1 cellular context compared by ENCODE assay signal in the genomic region with DNA sequence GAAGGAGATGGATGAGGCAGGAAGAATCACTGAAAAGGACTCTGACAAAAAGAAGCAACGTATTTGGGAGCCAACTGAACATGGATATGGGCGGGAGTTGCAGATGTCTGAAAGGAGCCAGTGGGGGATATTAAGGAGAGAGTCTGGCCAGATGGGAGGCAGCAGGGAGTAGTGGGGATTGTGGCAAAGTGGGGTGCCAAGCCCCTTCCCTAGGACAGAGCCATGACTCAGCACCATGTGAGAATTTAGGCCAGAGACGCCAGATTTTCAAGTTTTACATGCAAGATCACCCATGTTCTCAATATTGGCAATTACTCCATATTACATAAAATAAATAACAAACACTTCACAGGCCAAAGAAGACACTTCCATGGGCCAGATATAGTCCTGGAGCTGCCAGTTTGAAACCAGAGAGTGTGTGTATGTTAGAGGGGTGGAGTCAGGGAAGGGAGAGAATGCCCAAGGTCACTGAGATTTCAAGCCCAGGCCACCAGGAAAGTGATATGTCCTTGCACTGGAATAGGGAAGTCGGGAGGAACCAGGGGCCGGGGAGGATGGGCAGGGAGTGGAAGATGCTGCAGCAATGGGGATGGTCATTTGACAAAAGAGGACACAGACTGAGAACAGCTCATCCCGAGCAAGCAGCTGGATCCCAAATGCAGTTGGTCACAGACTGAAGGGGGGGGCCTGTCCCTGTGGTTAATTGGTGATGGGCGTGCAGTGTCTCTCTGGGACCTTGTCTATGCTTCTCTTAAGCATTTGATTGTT.
TF ChIP-seq lines count a peak whose summit lies in the region.

No MANE protein-coding gene starts in this region.

TF ChIP-seq in K562, 482 proteins besides CTCF, POLR2A, EP300 and RAD21:
- 0 out of 2 replicates have a peak, but pooled peaks have one; percentile 1 for TF ChIP-seq FOSL1 (tag; conservative IDR thresholded peaks at IDR 0.05)
- TF ChIP-seq GTF2A2 (tag; IDR thresholded peaks at IDR 0.05), result no peak
- TF ChIP-seq SPI1 (IDR thresholded peaks at IDR 0.05; ENCODE audit: borderline replicate concordance, low read depth, low read length), result peak; percentile 44; the same call in 1 of the 2 replicates
- TF ChIP-seq NFE2L1 (tag; IDR thresholded peaks at IDR 0.05; ENCODE audit: borderline replicate concordance, low read depth), result 0 out of 2 replicates have a peak, but pooled peaks have one; percentile 27
